In the genomic region with DNA sequence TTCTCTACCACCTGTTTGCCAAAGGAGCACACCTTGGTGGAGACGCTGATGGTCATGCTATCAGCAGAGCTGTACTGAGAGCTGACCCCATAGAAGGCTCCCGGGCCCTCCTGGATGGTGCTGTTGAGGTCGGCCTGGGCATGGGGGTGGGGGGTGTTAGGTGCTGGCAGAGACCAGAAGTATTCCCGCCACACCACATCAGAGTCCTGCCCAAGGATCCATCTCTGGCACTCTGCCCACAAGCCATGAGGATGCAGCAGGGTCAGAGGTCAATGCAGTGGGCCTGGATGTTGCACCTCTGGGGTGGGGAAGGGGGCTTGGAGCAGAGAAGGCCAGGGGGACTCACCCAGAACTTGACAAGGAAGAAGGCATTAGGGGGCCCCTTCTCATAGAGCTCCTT, we compare ENCODE assay signal across 2 cellular contexts.
TF ChIP-seq lines count a peak whose summit lies in the region.

No MANE protein-coding gene starts in this region.

TF ChIP-seq in HepG2, 621 proteins besides CTCF, POLR2A, EP300 and RAD21:
- TF ChIP-seq TCF7 (IDR thresholded peaks at IDR 0.05; ENCODE audit: low read depth), result no peak
- TF ChIP-seq POLR2G (IDR thresholded peaks at IDR 0.05; ENCODE audit: low read depth, low read length), result peak; percentile 52; the same call in 1 of the 2 replicates

TF ChIP-seq in IMR-90, 13 proteins besides CTCF, POLR2A, EP300 and RAD21:
- no peak for TF ChIP-seq SMC3 (IDR thresholded peaks at IDR 0.05; ENCODE audit: low read depth, low read length)
- TF ChIP-seq MAZ (IDR thresholded peaks at IDR 0.05; ENCODE audit: borderline replicate concordance, low read depth, low read length), result no peak
- TF ChIP-seq RCOR1 (IDR thresholded peaks at IDR 0.05; ENCODE audit: insufficient replicate concordance, low read length), result no peak
